In genomic region chr6:30730611-30731435, GRCh38 we compare ENCODE assay signal across 8 cellular contexts. TPM values are rescaled to one million over a fixed set of nuclear protein-coding genes. Genes with fewer than 3 reads are reported as not detected.
DNase-seq lines count a peak whose midpoint lies in the region; ATAC-seq and TF ChIP-seq lines count a peak whose summit lies in the region.

No MANE protein-coding gene starts in this region.

- H3K27me3 ChIP-seq in psoas muscle (ENCODE audit: insufficient read depth in 3 of 3, low read length in 2 of 3): no peaks in the 10 kb centered on the region

- peak; percentile 84 for TF ChIP-seq CTCF in GM12875 (IDR thresholded peaks at IDR 0.05; ENCODE audit: borderline replicate concordance, insufficient read depth, low read depth, low read length)
- peak; percentile 61 for TF ChIP-seq CTCF in glutamatergic neuron (IDR thresholded peaks at IDR 0.05; ENCODE audit: partially characterized antibody, unreplicated experiment)
- peak; percentile 41 for TF ChIP-seq CTCF in psoas muscle (IDR thresholded peaks at IDR 0.05)

- DNase-seq in HuH-7 (ENCODE audit: low spot score) (peak; percentile 71), activated gamma-delta T cell (lab: John Stamatoyannopoulos, UW) (peak; percentile 51), glutamatergic neuron (peak; percentile 85), psoas muscle (peak; percentile 49 to 80), NOMO-1 treated with dmso at 0.1 percent for 144 hours (lab: John Stamatoyannopoulos, UW; ENCODE audit: unreplicated experiment) (no peak)

- peaks cover 12% of the 10 kb centered on the region for H3K9me3 Mint-ChIP-seq in glutamatergic neuron (ENCODE audit: unreplicated experiment)

- peaks cover 16 to 97% of the 10 kb centered on the region in 2 donors for H3K36me3 ChIP-seq in psoas muscle (ENCODE audit: insufficient read depth in 1 of 2, low read depth in 1 of 2)

- no peaks in the 10 kb centered on the region for H3K9me3 ChIP-seq in psoas muscle

- ATAC-seq in psoas muscle: peak; percentile 47 to 71 (median 60)
- no peak for ATAC-seq in GM19328 (IDR thresholded peaks at IDR 0.05; ENCODE audit: unreplicated experiment)

- peak overlapping the region; percentile 97 for H3K27ac Mint-ChIP-seq in glutamatergic neuron (ENCODE audit: unreplicated experiment)

- H3K36me3 Mint-ChIP-seq in glutamatergic neuron (ENCODE audit: unreplicated experiment): no peaks in the 10 kb centered on the region

- no peak overlapping the region for H3K27ac ChIP-seq in psoas muscle

- whole genome bisulfite sequencing in psoas muscle, 3 donors: 56 to 62% (median 62%) methylated on average over 30 of the region's 30 CpGs

- H3K4me3 Mint-ChIP-seq in glutamatergic neuron (ENCODE audit: unreplicated experiment): peak overlapping the region; percentile 82

- intact Hi-C loops in psoas muscle (cut with DNase I): no loop called here

- H3K4me1 ChIP-seq in psoas muscle: no peaks in the 10 kb centered on the region

- peaks cover 12% of the 10 kb centered on the region for H3K27me3 Mint-ChIP-seq in glutamatergic neuron (ENCODE audit: unreplicated experiment)

- H3K4me1 Mint-ChIP-seq in glutamatergic neuron (ENCODE audit: low read depth, unreplicated experiment): peaks cover 17% of the 10 kb centered on the region

- H3K4me3 ChIP-seq in GM12875 (ENCODE audit: low read depth, low read length) (no peak overlapping the region), psoas muscle (no peak overlapping the region)

TF ChIP-seq in PFSK-1, 5 proteins besides CTCF, POLR2A, EP300 and RAD21:
- no peak for TF ChIP-seq SIN3A (IDR thresholded peaks at IDR 0.05; ENCODE audit: borderline replicate concordance, insufficient read depth, low read length)
- no peak for TF ChIP-seq REST (IDR thresholded peaks at IDR 0.05; ENCODE audit: insufficient read depth in 1 of 2, low read depth in 2 of 2, low read length in 2 of 2)
- TF ChIP-seq FOXP2 (optimal IDR thresholded peaks at IDR 0.05; ENCODE audit: borderline replicate concordance, extremely low read depth, extremely low read length, insufficient read depth): no peak
- no peak for TF ChIP-seq TAF1 (IDR thresholded peaks at IDR 0.05; ENCODE audit: borderline replicate concordance, insufficient read depth, low read length)
- TF ChIP-seq POLR2AphosphoS5 (IDR thresholded peaks at IDR 0.05; ENCODE audit: low read depth, low read length): 0 out of 2 replicates have a peak, but pooled peaks have one; percentile 12

RNA-seq across cellular contexts. Expression of gene TUBB, which starts 10.7 kb away (rescaled TPM):
- 747 TPM for polyA plus RNA-seq in PFSK-1 (2012; ENCODE audit: insufficient read length, low read depth)
- 2,264 TPM for total RNA-seq in glutamatergic neuron (ENCODE audit: unreplicated experiment)
- total RNA-seq in psoas muscle: 100 to 1,000 TPM; 136 to 220 (median 201) TPM
- polyA plus RNA-seq in psoas muscle: 100 to 1,000 TPM; 175 to 487 (median 187) TPM

RNA-seq across cellular contexts. Expression of gene FLOT1, which starts 11.7 kb away (rescaled TPM):
- 327 TPM for polyA plus RNA-seq in PFSK-1 (2012; ENCODE audit: insufficient read length, low read depth)
- total RNA-seq in glutamatergic neuron (ENCODE audit: unreplicated experiment) (191 TPM), psoas muscle (100 to 1,000 TPM; 113 to 182 (median 153) TPM)
- polyA plus RNA-seq in psoas muscle: 100 to 1,000 TPM; 181 to 224 (median 206) TPM

RNA-seq across cellular contexts. Expression of gene IER3, which starts 13.5 kb away (rescaled TPM):
- polyA plus RNA-seq in PFSK-1 (2012; ENCODE audit: insufficient read length, low read depth): not detected
- total RNA-seq in glutamatergic neuron (ENCODE audit: unreplicated experiment) (13.5 TPM), psoas muscle (10 to 100 TPM in 3 of 4 donors, 1 to 10 TPM in 1; 6.3 to 38.4 (median 23.9) TPM)
- polyA plus RNA-seq in psoas muscle: 100 to 1,000 TPM in 1 of 3 donors, 1 to 10 TPM in 2; 3.1 to 321 (median 3.2) TPM

RNA-seq across cellular contexts. Expression of gene MDC1, which starts 13.7 kb away (rescaled TPM):
- polyA plus RNA-seq in PFSK-1 (2012; ENCODE audit: insufficient read length, low read depth): 42.5 TPM
- total RNA-seq in glutamatergic neuron (ENCODE audit: unreplicated experiment): 50.4 TPM
- 10 to 100 TPM; 12.7 to 18.0 (median 15.4) TPM for total RNA-seq in psoas muscle
- polyA plus RNA-seq in psoas muscle: 10 to 100 TPM in 1 of 3 donors, 1 to 10 TPM in 2; 4.1 to 10.9 (median 6.5) TPM

RNA-seq across cellular contexts. Expression of gene NRM, which starts 40.0 kb away (rescaled TPM):
- polyA plus RNA-seq in PFSK-1 (2012; ENCODE audit: insufficient read length, low read depth): 22.6 TPM
- total RNA-seq in glutamatergic neuron (ENCODE audit: unreplicated experiment): 52.2 TPM
- 1 to 10 TPM; 2.2 to 3.9 (median 2.6) TPM for total RNA-seq in psoas muscle
- 1 to 10 TPM; 1.8 to 4.1 (median 1.8) TPM for polyA plus RNA-seq in psoas muscle

Comparison
In these comparisons a context has a peak if more than half of its experiments do, and no peak if none do; other contexts are left out.
1. RNA of gene TUBB, which starts 10.7 kb away (total RNA-seq): 2,264 TPM in glutamatergic neuron (single experiment); 136 to 220 TPM in psoas muscle; every median in the first group is over 10 times any median in the second.
2. Peak in every context shown above with its lines, with median percentiles within 50 percentile points of each other: CTCF ChIP-seq.